ENCODE assay signal across 10 cellular contexts in genomic region chr7:140005754-140006503, GRCh38. TPM values are rescaled to one million over a fixed set of nuclear protein-coding genes. Genes with fewer than 3 reads are reported as not detected.
DNase-seq lines count a peak whose midpoint lies in the region; ATAC-seq and TF ChIP-seq lines count a peak whose summit lies in the region.
"Had no signal": no experiment of that assay in that cellular context is flagged by ENCODE, and none has a peak within 500 bp of the region (broad histone marks: within the 10 kb centered on the region; RNA-seq: fewer than 3 reads in every experiment).

No MANE protein-coding gene starts in this region.

- no peak overlapping the region for H3K27ac Mint-ChIP-seq in Caco-2 (ENCODE audit: unreplicated experiment)

- H3K4me3 Mint-ChIP-seq in Caco-2 (ENCODE audit: unreplicated experiment), result no peak overlapping the region

- CTCF ChIA-PET in Caco-2 (lab: Charles Lee), result interaction anchor here (0.6 to 1.5 kb wide), 8 partner anchors 11 to 921 kb away, joined by 3 to 7 read pairs (median 3); no protein-coding TSS in a partner anchor

- no peak overlapping the region for H3K27ac ChIP-seq in brain microvascular endothelial cell
- H3K27ac ChIP-seq in liver (ENCODE audit: low read depth in 1 of 2, low read length in 2 of 2), result no peak overlapping the region
- H3K27ac ChIP-seq: upper lobe of left lung had no signal

- intact Hi-C loops in Caco-2 (cut with micrococcal nuclease; ENCODE audit: unreplicated experiment), result loop anchor here (10.0 kb wide), 1 partner anchor 319 kb away; no protein-coding TSS in a partner anchor

- H3K9me3 ChIP-seq in Caco-2, result no peaks in the 10 kb centered on the region
- no peaks in the 10 kb centered on the region for H3K9me3 ChIP-seq in liver (ENCODE audit: control insufficient read depth in 4 of 4, low read length in 3 of 4)
- H3K9me3 ChIP-seq: upper lobe of left lung had no signal

- H3K4me1 Mint-ChIP-seq in Caco-2 (ENCODE audit: low read depth, unreplicated experiment), result no peaks in the 10 kb centered on the region

- TF ChIP-seq CTCF in Caco-2 (IDR thresholded peaks at IDR 0.05; ENCODE audit: insufficient read depth in 1 of 2, low read depth in 1 of 2, low read length in 1 of 2, severe bottlenecking in 1 of 2, unreplicated experiment in 1 of 2), result peak in 1 of 2 experiments; percentile 55
- peak; percentile 80 for TF ChIP-seq CTCF in brain microvascular endothelial cell (IDR thresholded peaks at IDR 0.05; ENCODE audit: low read depth, low read length, missing control alignments)
- peak; percentile 51 for TF ChIP-seq CTCF in liver (IDR thresholded peaks at IDR 0.05; ENCODE audit: low read depth, low read length, missing input control)

- POLR2A ChIA-PET in Caco-2 (lab: Charles Lee), result no interaction called here

- in situ Hi-C loops in brain microvascular endothelial cell (cut with HindIII; ENCODE audit: low pct_ligation_motif_present, low sequenced_read_pairs), result loop anchor here (10.0 kb wide), 1 partner anchor 401 kb away; no protein-coding TSS in a partner anchor

- no peaks in the 10 kb centered on the region for H3K27me3 Mint-ChIP-seq in Caco-2 (ENCODE audit: insufficient read depth, unreplicated experiment)

- no peak for ATAC-seq in HG02623 (IDR thresholded peaks at IDR 0.05; ENCODE audit: unreplicated experiment)
- no peak for ATAC-seq in GM21526 (IDR thresholded peaks at IDR 0.05; ENCODE audit: low FRiP score, unreplicated experiment)
- ATAC-seq in HG02884 (IDR thresholded peaks at IDR 0.05; ENCODE audit: unreplicated experiment), result no peak

- H3K9me3 Mint-ChIP-seq in Caco-2 (ENCODE audit: unreplicated experiment), result no peaks in the 10 kb centered on the region

- H3K4me1 ChIP-seq in Caco-2, result no peaks in the 10 kb centered on the region
- H3K4me1 ChIP-seq in liver (ENCODE audit: control insufficient read depth in 4 of 4, insufficient read depth in 4 of 4, low read length in 3 of 4), result peaks cover 3 to 8% (median 6%) of the 10 kb centered on the region in 4 donors
- H3K4me1 ChIP-seq: upper lobe of left lung had no signal

- no peaks in the 10 kb centered on the region for H3K36me3 Mint-ChIP-seq in Caco-2 (ENCODE audit: insufficient read depth, unreplicated experiment)

- H3K36me3 ChIP-seq in Caco-2 (ENCODE audit: control insufficient read depth, insufficient read depth, low read length) (no peaks in the 10 kb centered on the region), brain microvascular endothelial cell (replicated peaks) (no peaks in the 10 kb centered on the region), liver (ENCODE audit: control insufficient read depth in 4 of 4, insufficient read depth in 3 of 4, low read depth in 1 of 4, low read length in 3 of 4) (no peaks in the 10 kb centered on the region)

- H3K9ac ChIP-seq in liver (ENCODE audit: low read depth in 1 of 2, low read length in 2 of 2), result no peak overlapping the region

- DNase-seq in Caco-2 (peak; percentile 52 to 54), HT-29 (ENCODE audit: low spot score) (peak; percentile 61), brain microvascular endothelial cell (peak; percentile 52), T1000 (lab: John Stamatoyannopoulos, UW) (no peak)
- DNase-seq: activated CD4-positive, alpha-beta T cell treated with anti-CD3 and anti-CD28 coated beads, Interleukin-2, amount 50 U/mL, for 48 hours; upper lobe of left lung had no signal

- 43% methylated on average over 13 of the region's 13 CpGs for WGBS in liver

- peak; percentile 78 to 85 for TF ChIP-seq RAD21 in liver (IDR thresholded peaks at IDR 0.05)

- BruUV-seq in Caco-2 (replicated peaks; lab: Mats Ljungman, UMichigan), result no TSS peak

- H3K4me3 ChIP-seq in Caco-2 (ENCODE audit: low read depth, low read length) (no peak overlapping the region), brain microvascular endothelial cell (ENCODE audit: low read depth, low read length) (no peak overlapping the region), liver (ENCODE audit: low read depth in 1 of 3, low read length in 3 of 3) (no peak overlapping the region)
- H3K4me3 ChIP-seq: upper lobe of left lung had no signal

- no peaks in the 10 kb centered on the region for H3K27me3 ChIP-seq in Caco-2 (replicated peaks; ENCODE audit: control insufficient read depth, insufficient read depth, low read length)
- peaks cover 2% of the 10 kb centered on the region for H3K27me3 ChIP-seq in brain microvascular endothelial cell (replicated peaks)
- no peaks in the 10 kb centered on the region for H3K27me3 ChIP-seq in liver (ENCODE audit: control insufficient read depth in 4 of 4, insufficient read depth in 4 of 4, low read length in 3 of 4)
- H3K27me3 ChIP-seq: upper lobe of left lung had no signal

TF ChIP-seq in liver, 16 proteins besides CTCF, POLR2A, EP300 and RAD21:
- TF ChIP-seq SP1 (IDR thresholded peaks at IDR 0.05), result peak; percentile 45
- peak; percentile 32 for TF ChIP-seq NR2F2 (IDR thresholded peaks at IDR 0.05)
- no peak for TF ChIP-seq TAF1 (conservative IDR thresholded peaks at IDR 0.05)
- TF ChIP-seq RXRA (IDR thresholded peaks at IDR 0.05), result peak; percentile 61 to 62
- peak; percentile 68 to 74 for TF ChIP-seq HNF4A (conservative IDR thresholded peaks at IDR 0.05)
- no peak for TF ChIP-seq GABPA (IDR thresholded peaks at IDR 0.05 in 1 of 2, conservative IDR thresholded peaks at IDR 0.05 in 1 of 2)

RNA-seq across cellular contexts. Expression of gene PARP12, which starts 56.8 kb away (rescaled TPM):
- total RNA-seq in Caco-2 (2022), result 20.2 and 23.7 TPM in 2 replicates
- total RNA-seq in HT-29 (2014; rRNA removed; shearing (Covaris generic)), result 38.3 and 51.1 TPM in 2 replicates
- 10 to 100 TPM; 25.9 to 32.7 TPM for total RNA-seq in liver
- polyA plus RNA-seq in liver, result 10 to 100 TPM; 13.3 to 13.8 TPM
